Comparison of ENCODE assay signal across 8 cellular contexts in the genomic region with DNA sequence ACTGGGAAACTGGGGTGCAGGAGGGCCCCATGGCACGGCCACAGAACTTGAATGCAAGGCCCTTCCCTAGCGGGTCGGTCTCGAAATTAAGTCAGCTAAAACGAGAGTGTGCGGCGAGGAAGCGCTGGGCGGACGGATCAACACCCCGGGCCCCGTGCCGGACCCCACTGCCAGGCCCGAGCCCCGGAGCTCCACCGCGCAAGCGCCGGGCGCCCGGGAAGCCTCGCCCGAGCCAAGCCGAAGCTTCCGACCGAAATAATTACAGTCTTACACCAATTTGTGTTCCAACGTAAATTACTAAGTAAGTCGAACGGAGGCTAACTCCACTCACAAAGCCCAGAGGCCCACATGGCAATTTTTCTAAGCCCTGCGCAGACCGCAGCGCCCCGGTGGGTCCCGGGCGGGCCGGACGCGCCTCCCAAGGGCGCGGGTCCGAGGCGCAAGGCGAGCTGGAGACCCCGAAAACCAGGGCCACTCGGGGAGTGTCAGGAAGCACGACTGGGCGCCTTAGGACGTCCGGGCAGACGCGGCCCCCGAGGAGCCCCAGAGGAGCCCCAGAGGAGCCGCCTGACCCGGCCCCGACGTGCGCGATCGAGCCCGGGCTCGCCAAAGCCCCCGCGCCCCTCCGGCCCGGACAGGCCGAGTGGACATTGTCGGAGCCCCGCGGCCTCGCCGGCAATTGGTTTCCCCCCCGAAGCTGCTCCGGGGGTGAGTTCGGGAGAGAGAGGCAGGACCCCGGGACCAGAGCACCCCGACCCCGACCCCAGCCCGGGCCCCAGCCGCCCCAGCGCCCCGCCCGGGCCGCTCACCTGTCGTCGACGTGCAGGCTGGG. TPM values are rescaled to one million over a fixed set of nuclear protein-coding genes. Genes with fewer than 3 reads are reported as not detected.
DNase-seq lines count a peak whose midpoint lies in the region; ATAC-seq and TF ChIP-seq lines count a peak whose summit lies in the region.

No MANE protein-coding gene starts in this region.

- 5% methylated on average over 64 to 73 of the region's 86 CpGs for WGBS in mesodermal cell (ENCODE audit: insufficient coverage in 2 of 2), 2 experiments

- ATAC-seq in stimulated activated naive CD8-positive, alpha-beta T cell treated with anti-CD3 and anti-CD28 coated beads, Interleukin-15, Interleukin-2, amounts not matched to agents 100 U/mL and 50 U/mL, for 24 hours: no peak
- ATAC-seq in GM18498 (IDR thresholded peaks at IDR 0.05; ENCODE audit: unreplicated experiment) (no peak), HG02884 (IDR thresholded peaks at IDR 0.05; ENCODE audit: unreplicated experiment) (no peak)

- H3K9me3 Mint-ChIP-seq in stimulated activated naive CD8-positive, alpha-beta T cell treated with anti-CD3 and anti-CD28 coated beads, Interleukin-15, Interleukin-2, amounts not matched to agents 100 ng/mL and 50 ng/mL, for 24 hours: no peaks in the 10 kb centered on the region
- H3K9me3 Mint-ChIP-seq in HFFc6: peaks cover 4% of the 10 kb centered on the region; the same call in 1 of the 2 replicates

- H3K27me3 ChIP-seq in duodenal mucosa (ENCODE audit: control insufficient read depth in 1 of 2, insufficient read depth in 2 of 2, low read length in 2 of 2): peaks cover 19 to 44% of the 10 kb centered on the region in 2 donors

- peak overlapping the region; percentile 81 for H3K27ac ChIP-seq in duodenal mucosa (ENCODE audit: low read depth, low read length)
- no peak overlapping the region for H3K27ac ChIP-seq in mesodermal cell (ENCODE audit: low read depth, low read length, severe bottlenecking)

- peak overlapping the region; percentile 84 to 86 for H3K9ac ChIP-seq in duodenal mucosa (ENCODE audit: low read depth in 1 of 2, low read length in 2 of 2)

- no peak overlapping the region for H3K27ac Mint-ChIP-seq in stimulated activated naive CD8-positive, alpha-beta T cell treated with anti-CD3 and anti-CD28 coated beads, Interleukin-15, Interleukin-2, amounts not matched to agents 100 ng/mL and 50 ng/mL, for 24 hours
- H3K27ac Mint-ChIP-seq in HFFc6: no peak overlapping the region

- no peak for TF ChIP-seq CTCF in HFFc6 (IDR thresholded peaks at IDR 0.05)

- H3K36me3 ChIP-seq in duodenal mucosa (ENCODE audit: control insufficient read depth in 1 of 2, insufficient read depth in 2 of 2, low read length in 2 of 2) (no peaks in the 10 kb centered on the region), mesodermal cell (ENCODE audit: control insufficient read depth, insufficient read depth, low read length) (no peaks in the 10 kb centered on the region)

- H3K4me1 Mint-ChIP-seq in stimulated activated naive CD8-positive, alpha-beta T cell treated with anti-CD3 and anti-CD28 coated beads, Interleukin-15, Interleukin-2, amounts not matched to agents 100 ng/mL and 50 ng/mL, for 24 hours (ENCODE audit: low read depth): peaks cover 32% of the 10 kb centered on the region
- peaks cover 36% of the 10 kb centered on the region for H3K4me1 Mint-ChIP-seq in HFFc6 (ENCODE audit: low read depth)

- H3K9me3 ChIP-seq in duodenal mucosa (ENCODE audit: control insufficient read depth in 1 of 2, low read length in 2 of 2): no peaks in the 10 kb centered on the region
- no peaks in the 10 kb centered on the region for H3K9me3 ChIP-seq in mesodermal cell (ENCODE audit: control insufficient read depth, low read length)

- peaks cover 6% of the 10 kb centered on the region for H3K36me3 Mint-ChIP-seq in stimulated activated naive CD8-positive, alpha-beta T cell treated with anti-CD3 and anti-CD28 coated beads, Interleukin-15, Interleukin-2, amounts not matched to agents 100 ng/mL and 50 ng/mL, for 24 hours (ENCODE audit: low read depth)
- 0 out of 2 replicates have a peak, but pooled peaks cover 4% of the 10 kb centered on the region for H3K36me3 Mint-ChIP-seq in HFFc6 (ENCODE audit: low read depth)

- H3K4me3 Mint-ChIP-seq in stimulated activated naive CD8-positive, alpha-beta T cell treated with anti-CD3 and anti-CD28 coated beads, Interleukin-15, Interleukin-2, amounts not matched to agents 100 ng/mL and 50 ng/mL, for 24 hours: peak overlapping the region; percentile 26
- H3K4me3 Mint-ChIP-seq in HFFc6: no peak overlapping the region

- peak overlapping the region; percentile 63 to 73 for H3K4me3 ChIP-seq in duodenal mucosa (ENCODE audit: low read depth in 1 of 2, low read length in 2 of 2)
- H3K4me3 ChIP-seq in mesodermal cell (ENCODE audit: extremely low read depth, insufficient read depth, low read length, poor library complexity, severe bottlenecking): peak overlapping the region; percentile 39

- H3K4me1 ChIP-seq in duodenal mucosa (ENCODE audit: control insufficient read depth in 1 of 2, insufficient read depth in 2 of 2, low read length in 2 of 2): peaks cover 44 to 56% of the 10 kb centered on the region in 2 donors
- peaks cover 33% of the 10 kb centered on the region for H3K4me1 ChIP-seq in mesodermal cell (ENCODE audit: control insufficient read depth, insufficient read depth, low read length, poor library complexity, severe bottlenecking)

- DNase-seq in stimulated activated naive CD8-positive, alpha-beta T cell treated with anti-CD3 and anti-CD28 coated beads, Interleukin-15, Interleukin-2, amounts not matched to agents 100 U/mL and 50 U/mL, for 24 hours: no peak
- DNase-seq in UCSD-AML1 (lab: John Stamatoyannopoulos, UW; ENCODE audit: unreplicated experiment): no peak
- no peak for DNase-seq in HFFc6

- H3K27me3 Mint-ChIP-seq in stimulated activated naive CD8-positive, alpha-beta T cell treated with anti-CD3 and anti-CD28 coated beads, Interleukin-15, Interleukin-2, amounts not matched to agents 100 ng/mL and 50 ng/mL, for 24 hours: peaks cover 85% of the 10 kb centered on the region
- peaks cover 35% of the 10 kb centered on the region for H3K27me3 Mint-ChIP-seq in HFFc6 (ENCODE audit: insufficient read depth)

RNA-seq across cellular contexts. Expression of a gene that starts 0.6 kb away (rescaled TPM):
- polyA plus RNA-seq in mesodermal cell (2013, experiment 1 of 2): 2.2 TPM
- polyA plus RNA-seq in mesodermal cell (2013, experiment 2 of 2): 1.3 TPM
- total RNA-seq in HFFc6 (2021; fragmentation: NEBNext Ultra II Directional; extraction: Animal tissue kit (Norgen Biotek cat#: 25700)): under 1 TPM in 4 of 6 experiments, not detected in 2; 0.05 to 0.12 (median 0.07) TPM
